Comparison of ENCODE assay signal across 8 cellular contexts in the genomic region with DNA sequence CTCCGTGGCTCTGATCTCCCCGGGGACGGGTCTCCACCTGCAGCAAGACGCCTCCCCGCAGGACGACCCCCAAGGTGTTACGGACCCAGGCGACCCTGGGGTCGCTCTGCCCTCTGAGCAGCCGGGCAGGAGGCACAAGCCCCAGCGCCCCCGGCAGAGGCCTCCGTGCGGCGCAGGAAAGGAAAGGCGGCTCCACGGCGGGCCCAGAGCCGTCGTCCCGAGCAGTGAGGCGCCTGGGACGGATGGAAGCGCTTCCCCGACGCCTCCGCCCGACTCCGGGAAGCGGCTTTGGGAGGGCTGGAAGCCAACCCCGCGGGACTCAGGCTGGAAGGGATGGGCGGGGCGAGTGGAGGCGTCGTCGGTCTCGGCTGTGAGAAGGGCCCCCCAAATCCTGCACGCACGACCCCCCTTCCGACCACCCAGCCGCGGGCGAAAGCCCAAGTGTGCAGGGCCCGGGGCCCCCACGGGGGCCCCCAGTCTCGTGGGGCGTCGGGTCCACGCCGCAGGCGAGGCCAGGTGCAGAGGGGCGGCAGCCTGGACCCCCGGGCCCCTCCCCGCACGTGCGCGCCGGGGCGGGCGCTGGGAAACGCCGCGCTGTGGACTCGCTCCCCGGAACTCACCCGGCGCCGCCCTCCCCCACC. TPM values are rescaled to one million over a fixed set of nuclear protein-coding genes. Genes with fewer than 3 reads are reported as not detected.
DNase-seq lines count a peak whose midpoint lies in the region; ATAC-seq and TF ChIP-seq lines count a peak whose summit lies in the region.

No MANE protein-coding gene starts in this region.

- H3K4me2 ChIP-seq in DOHH2 (ENCODE audit: low read length) (peak overlapping the region; percentile 62), MM.1S (ENCODE audit: low read depth, low read length) (peak overlapping the region; percentile 39; the same call in 1 of the 2 replicates)

- H3K79me2 ChIP-seq in DOHH2 (ENCODE audit: control insufficient read depth, low read length) (no peaks in the 10 kb centered on the region), MM.1S (ENCODE audit: low read length) (no peaks in the 10 kb centered on the region)

- no peak for ATAC-seq in HG02938 (IDR thresholded peaks at IDR 0.05; ENCODE audit: unreplicated experiment)
- ATAC-seq in GM21717 (IDR thresholded peaks at IDR 0.05; ENCODE audit: unreplicated experiment) = no peak

- H3K36me3 ChIP-seq in DOHH2 (ENCODE audit: control insufficient read depth, low read length) = no peaks in the 10 kb centered on the region
- no peaks in the 10 kb centered on the region for H3K36me3 ChIP-seq in MM.1S (replicated peaks; ENCODE audit: insufficient read depth, low read length)
- H3K36me3 ChIP-seq in adrenal gland (replicated peaks in 1 of 2) = no peaks in the 10 kb centered on the region

- WGBS in adrenal gland, 4 donors = 0 to 7% (median 3%) methylated on average over 3 to 64 of the region's 69 CpGs

- H3K9me2 ChIP-seq in DOHH2 (replicated peaks; ENCODE audit: control insufficient read depth, low read length) (no peaks in the 10 kb centered on the region), MM.1S (replicated peaks; ENCODE audit: insufficient read depth, low read length) (no peaks in the 10 kb centered on the region)

- intact Hi-C loops in adrenal gland (cut with DNase I) = loop anchor here (5.0 to 10.0 kb wide), 2 partner anchors 71 to 223 kb away; no protein-coding TSS in a partner anchor

- no peak overlapping the region for H3K27ac ChIP-seq in DOHH2 (ENCODE audit: low read depth, low read length)
- H3K27ac ChIP-seq in MM.1S (ENCODE audit: low read length) = no peak overlapping the region
- peak overlapping the region in 4 of 5 donors; percentile 17 to 92 (median 64) for H3K27ac ChIP-seq in adrenal gland

- DNase-seq in MM.1S = no peak
- peak; percentile 55 to 71 (median 61) for DNase-seq in adrenal gland
- peak; percentile 39 for DNase-seq in stimulated activated CD8-positive, alpha-beta memory T cell treated with anti-CD3 and anti-CD28 coated beads, Interleukin-4, amount 100 ng/mL, for 48 hours
- DNase-seq in MV-4-11 (lab: John Stamatoyannopoulos, UW) = no peak

- no peak for TF ChIP-seq POLR2A in adrenal gland (IDR thresholded peaks at IDR 0.05)

- TF ChIP-seq CTCF in DOHH2 (IDR thresholded peaks at IDR 0.05; ENCODE audit: low read depth, low read length, poor library complexity, severe bottlenecking) (no peak), MM.1S (IDR thresholded peaks at IDR 0.05; ENCODE audit: low read length) (no peak), adrenal gland (IDR thresholded peaks at IDR 0.05) (no peak)

- H3K4me1 ChIP-seq in DOHH2 (ENCODE audit: control insufficient read depth, low read length) (peaks cover 9% of the 10 kb centered on the region), MM.1S (ENCODE audit: low read length) (no peaks in the 10 kb centered on the region), adrenal gland (replicated peaks in 1 of 2) (peaks cover 7 to 21% of the 10 kb centered on the region in 2 donors)

- H4K20me1 ChIP-seq in DOHH2 (ENCODE audit: control insufficient read depth, insufficient read depth, low read depth, low read length) (no peaks in the 10 kb centered on the region), MM.1S (ENCODE audit: insufficient read depth, low read length) (no peaks in the 10 kb centered on the region)

- H3K27me3 ChIP-seq in DOHH2 (ENCODE audit: control insufficient read depth, low read length) (peaks cover 6% of the 10 kb centered on the region), MM.1S (replicated peaks; ENCODE audit: insufficient read depth, low read length) (peaks cover 74% of the 10 kb centered on the region), adrenal gland (no peaks in the 10 kb centered on the region)

- H3K9me3 ChIP-seq in DOHH2 (ENCODE audit: control insufficient read depth, insufficient read depth, low read length) = no peaks in the 10 kb centered on the region
- no peaks in the 10 kb centered on the region for H3K9me3 ChIP-seq in MM.1S (replicated peaks; ENCODE audit: insufficient read depth, low read length)
- no peaks in the 10 kb centered on the region for H3K9me3 ChIP-seq in adrenal gland (replicated peaks in 1 of 3)
- H3K9me3 ChIP-seq in iPS-18c (ENCODE audit: control insufficient read depth, insufficient read depth, low read length) = no peaks in the 10 kb centered on the region

- no peak overlapping the region for H2AFZ ChIP-seq in MM.1S (ENCODE audit: low read length)

- H3F3A ChIP-seq in DOHH2 (ENCODE audit: control insufficient read depth, insufficient read depth) = no peaks in the 10 kb centered on the region
- H3F3A ChIP-seq in MM.1S (ENCODE audit: insufficient read depth, low read length) = no peaks in the 10 kb centered on the region

- H3K4me3 ChIP-seq in DOHH2 (ENCODE audit: low read length) (peak overlapping the region; percentile 54), MM.1S (ENCODE audit: low read length) (no peak overlapping the region), adrenal gland (peak overlapping the region in 2 of 4 donors; percentile 25 to 91), iPS-18c (ENCODE audit: insufficient read depth, low read depth, low read length) (peak overlapping the region; percentile 57)

- no peak overlapping the region for H3K9ac ChIP-seq in MM.1S (ENCODE audit: low read length)

RNA-seq across cellular contexts. Expression of a gene that starts 32.7 kb away (rescaled TPM):
- total RNA-seq in adrenal gland = 10 to 100 TPM; 23.5 to 79.2 (median 40.7) TPM
- polyA plus RNA-seq in adrenal gland = 10 to 100 TPM in 1 of 3 donors, 1 to 10 TPM in 2; 7.7 to 19.9 (median 9.3) TPM

Comparison
In these comparisons a context has a peak if more than half of its experiments do, and no peak if none do; other contexts are left out.
1. H3K27ac ChIP-seq: peak in adrenal gland (4 of 5); none in DOHH2 (single experiment) and MM.1S (single experiment).
2. DNase-seq: peak in adrenal gland (7 of 7) and stimulated activated CD8-positive, alpha-beta memory T cell treated with anti-CD3 and anti-CD28 coated beads, Interleukin-4, amount 100 ng/mL, for 48 hours (single experiment); none in MM.1S (single experiment) and MV-4-11 (single experiment).